ENCODE assay signal across 26 cellular contexts in the genomic region with DNA sequence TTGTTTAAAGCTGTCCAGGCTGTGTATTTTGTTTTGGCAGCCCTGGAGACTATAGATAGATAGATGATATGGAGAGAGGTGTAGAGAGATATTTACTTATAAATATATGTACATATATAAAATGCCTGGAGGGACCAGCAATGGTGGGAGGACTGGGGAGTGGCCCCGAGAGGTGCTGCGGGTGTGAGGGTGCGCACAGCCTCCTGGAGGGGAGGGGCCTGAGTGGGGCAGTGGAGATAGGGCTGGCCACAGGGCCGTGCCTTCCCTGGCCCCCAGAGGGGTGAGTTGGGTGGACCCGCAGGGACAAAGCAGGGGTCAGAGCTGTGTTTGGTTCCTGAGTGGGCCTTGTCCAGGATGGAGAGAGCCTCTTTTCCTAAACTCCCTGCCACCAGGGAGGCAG.
"Had no signal": no experiment of that assay in that cellular context is flagged by ENCODE, and none has a peak within 500 bp of the region (broad histone marks: within the 10 kb centered on the region; RNA-seq: fewer than 3 reads in every experiment).

No MANE protein-coding gene starts in this region.

- H3K4me1 Mint-ChIP-seq: activated CD4-positive, alpha-beta T cell treated with anti-CD3 and anti-CD28 coated beads, Interleukin-2, amount 10 ng/mL, durations not matched to agents 24 days and 14 days; activated naive CD8-positive, alpha-beta T cell treated with anti-CD3 and anti-CD28 coated beads for 36 hours; activated T-helper 17 cell treated with anti-CD3 and anti-CD28 coated beads, Interleukin-2, amount 50 U/mL, for 72 hours; central memory CD8-positive, alpha-beta T cell had no signal

- H3K9me3 ChIP-seq: SJSA1, SK-N-SH had no signal

- DNase-seq: activated CD4-positive, alpha-beta T cell treated with anti-CD3 and anti-CD28 coated beads, Interleukin-2, amount 10 ng/mL, durations not matched to agents 24 days and 14 days; activated CD4-positive, alpha-beta T cell treated with anti-CD3 and anti-CD28 coated beads, Interleukin-2, amount 50 U/mL, for 4 hours; activated effector memory CD4-positive, alpha-beta T cell treated with anti-CD3 and anti-CD28 coated beads, Interleukin-2, amount 50 U/mL, for 16 hours; activated naive CD4-positive, alpha-beta T cell; activated naive CD4-positive, alpha-beta T cell treated with anti-CD3 and anti-CD28 coated beads, Interleukin-2, amount 50 U/mL, for 16 hours; activated naive CD8-positive, alpha-beta T cell treated with anti-CD3 and anti-CD28 coated beads for 36 hours; activated T-cell treated with anti-CD3 and anti-CD28 coated beads, Interleukin-2, amount 50 U/mL, for 1 hour; activated T-cell treated with anti-CD3 and anti-CD28 coated beads, Interleukin-2, amount 50 U/mL, for 72 hours; amniotic stem cell; aorta; NCI-H1092 treated with DMSO at 0.1 percent for 48 hours; NCI-H1417; NCI-H187; NCI-H2029 treated with DMSO at 0.1 percent for 48 hours; NCI-H2107; NCI-H510A; NCI-H748 treated with DMSO at 0.1 percent for 48 hours; PC-9 had no signal

- H3K4me3 Mint-ChIP-seq: activated CD4-positive, alpha-beta T cell treated with anti-CD3 and anti-CD28 coated beads, Interleukin-2, amount 10 ng/mL, durations not matched to agents 24 days and 14 days; activated CD8-positive, alpha-beta T cell treated with anti-CD3 and anti-CD28 coated beads for 36 hours; activated naive CD8-positive, alpha-beta T cell treated with anti-CD3 and anti-CD28 coated beads for 36 hours; activated T-cell treated with anti-CD3 and anti-CD28 coated beads, Interleukin-2, amount 50 U/mL, for 72 hours; activated T-helper 17 cell treated with anti-CD3 and anti-CD28 coated beads, Interleukin-2, amount 50 U/mL, for 72 hours; central memory CD8-positive, alpha-beta T cell; T-helper 1 cell treated with Interleukin-12 subunit alpha and Interleukin-12 subunit beta and Interleukin-4 antibody, amounts not matched to agents 30 μg/mL and 1 μg/mL, for 36 hours; T-helper 2 cell treated with Interferon-gamma antibody and Interleukin-4, amounts not matched to agents 5 μg/mL and 100 μg/mL, for 36 hours had no signal

- H3K27me3 ChIP-seq: cardiac muscle cell, SJSA1 had no signal

- H3K4me1 ChIP-seq: SJSA1 had no signal

- ATAC-seq: activated T-cell treated with anti-CD3 and anti-CD28 coated beads, Interleukin-2, amount 50 U/mL, for 72 hours; activated T-helper 17 cell treated with anti-CD3 and anti-CD28 coated beads, Interleukin-2, amount 50 U/mL, for 72 hours had no signal

- H3K36me3 ChIP-seq: cardiac muscle cell, SJSA1 had no signal

- H3K4me3 ChIP-seq: cardiac muscle cell, PC-9, SJSA1 had no signal

- H3K27me3 Mint-ChIP-seq: activated CD4-positive, alpha-beta T cell treated with anti-CD3 and anti-CD28 coated beads, Interleukin-2, amount 10 ng/mL, durations not matched to agents 24 days and 14 days; activated CD8-positive, alpha-beta T cell treated with anti-CD3 and anti-CD28 coated beads for 36 hours; activated naive CD8-positive, alpha-beta T cell treated with anti-CD3 and anti-CD28 coated beads for 36 hours; activated T-helper 17 cell treated with anti-CD3 and anti-CD28 coated beads, Interleukin-2, amount 50 U/mL, for 72 hours; central memory CD8-positive, alpha-beta T cell had no signal

- H3K27ac Mint-ChIP-seq: activated CD4-positive, alpha-beta T cell treated with anti-CD3 and anti-CD28 coated beads, Interleukin-2, amount 10 ng/mL, durations not matched to agents 24 days and 14 days; activated CD8-positive, alpha-beta T cell treated with anti-CD3 and anti-CD28 coated beads for 36 hours; activated naive CD8-positive, alpha-beta T cell treated with anti-CD3 and anti-CD28 coated beads for 36 hours; activated T-cell treated with anti-CD3 and anti-CD28 coated beads, Interleukin-2, amount 50 U/mL, for 72 hours; activated T-helper 17 cell treated with anti-CD3 and anti-CD28 coated beads, Interleukin-2, amount 50 U/mL, for 72 hours; T-helper 1 cell treated with Interleukin-12 subunit alpha and Interleukin-12 subunit beta and Interleukin-4 antibody, amounts not matched to agents 30 μg/mL and 1 μg/mL, for 36 hours; T-helper 2 cell treated with Interferon-gamma antibody and Interleukin-4, amounts not matched to agents 5 μg/mL and 100 μg/mL, for 36 hours had no signal

- H3K36me3 Mint-ChIP-seq: activated naive CD8-positive, alpha-beta T cell treated with anti-CD3 and anti-CD28 coated beads for 36 hours had no signal

- H3K9me3 Mint-ChIP-seq: activated CD4-positive, alpha-beta T cell treated with anti-CD3 and anti-CD28 coated beads, Interleukin-2, amount 10 ng/mL, durations not matched to agents 24 days and 14 days; activated CD8-positive, alpha-beta T cell treated with anti-CD3 and anti-CD28 coated beads for 36 hours; activated naive CD8-positive, alpha-beta T cell treated with anti-CD3 and anti-CD28 coated beads for 36 hours; activated T-cell treated with anti-CD3 and anti-CD28 coated beads, Interleukin-2, amount 50 U/mL, for 72 hours; activated T-helper 17 cell treated with anti-CD3 and anti-CD28 coated beads, Interleukin-2, amount 50 U/mL, for 72 hours; central memory CD8-positive, alpha-beta T cell; T-helper 1 cell treated with Interleukin-12 subunit alpha and Interleukin-12 subunit beta and Interleukin-4 antibody, amounts not matched to agents 30 μg/mL and 1 μg/mL, for 36 hours; T-helper 2 cell treated with Interferon-gamma antibody and Interleukin-4, amounts not matched to agents 5 μg/mL and 100 μg/mL, for 36 hours had no signal

- H3K27ac ChIP-seq: cardiac muscle cell, PC-9, SJSA1 had no signal

- H3K9ac ChIP-seq: SK-N-SH had no signal
